Comparison of ENCODE assay signal across 8 cellular contexts in genomic region chr10:102633282-102633681, GRCh38. TPM values are rescaled to one million over a fixed set of nuclear protein-coding genes. Genes with fewer than 3 reads are reported as not detected.
A peak's percentile ranks its signal among the peaks of the same experiment; 100 is the strongest.
DNase-seq lines count a peak whose midpoint lies in the region; ATAC-seq, FAIRE-seq and TF ChIP-seq lines count a peak whose summit lies in the region.

No MANE protein-coding gene starts in this region.

- no peak overlapping the region for H2AFZ ChIP-seq in fibroblast of lung (ENCODE audit: low read length)

- H3K27ac ChIP-seq in fibroblast of lung (ENCODE audit: insufficient read depth, low read length) (peak overlapping the region; percentile 66), small intestine (ENCODE audit: low read depth in 1 of 2, low read length in 1 of 2) (peak overlapping the region in 1 of 2 donors; percentile 88), thyroid gland (peak overlapping the region in 1 of 3 donors; percentile 30)

- peaks cover 55% of the 10 kb centered on the region for H3K4me1 ChIP-seq in fibroblast of lung (ENCODE audit: control insufficient read depth, extremely low read depth, insufficient read depth, low read length)
- peaks cover 0 to 3% of the 10 kb centered on the region in 2 donors for H3K4me1 ChIP-seq in small intestine (ENCODE audit: control insufficient read depth in 2 of 2, insufficient read depth in 1 of 2, low read depth in 1 of 2, low read length in 1 of 2)
- H3K4me1 ChIP-seq in thyroid gland = peaks cover 8 to 36% of the 10 kb centered on the region in 2 donors

- 28 to 75% (median 47%) methylated on average over 6 of the region's 6 CpGs for WGBS in small intestine, 3 donors
- 36 to 45% methylated on average over 6 of the region's 6 CpGs for WGBS in thyroid gland, 2 donors

- DNase-seq in GF-D8 (lab: John Stamatoyannopoulos, UW) (peak; percentile 75), UCSD-AML1 (lab: John Stamatoyannopoulos, UW; ENCODE audit: unreplicated experiment) (peak; percentile 77), fibroblast of lung (ENCODE audit: low read depth in 2 of 2) (peak; percentile 57 to 77), sciatic nerve (ENCODE audit: low spot score) (peak; percentile 61), small intestine (no peak), thyroid gland (no peak)

- no peak for TF ChIP-seq CTCF in fibroblast of lung (conservative IDR thresholded peaks at IDR 0.05 in 1 of 2, IDR thresholded peaks at IDR 0.05 in 1 of 2; ENCODE audit: low read depth in 1 of 2, low read length in 2 of 2)
- TF ChIP-seq CTCF in thyroid gland (IDR thresholded peaks at IDR 0.05) = no peak

- no peak for TF ChIP-seq POLR2A in thyroid gland (IDR thresholded peaks at IDR 0.05)

- H3K4me2 ChIP-seq in fibroblast of lung (ENCODE audit: extremely low read depth, insufficient read depth, low read length) = peak overlapping the region; percentile 63

- H3K79me2 ChIP-seq in fibroblast of lung (ENCODE audit: control insufficient read depth, insufficient read depth, low read length) = no peaks in the 10 kb centered on the region

- H3K27me3 ChIP-seq in fibroblast of lung (ENCODE audit: control insufficient read depth, insufficient read depth, low read length) = no peaks in the 10 kb centered on the region
- no peaks in the 10 kb centered on the region for H3K27me3 ChIP-seq in small intestine (ENCODE audit: control insufficient read depth in 2 of 2, insufficient read depth in 2 of 2, low read length in 2 of 2)
- H3K27me3 ChIP-seq in thyroid gland = no peaks in the 10 kb centered on the region

- no peak for ATAC-seq in sciatic nerve
- ATAC-seq in GM19452 (IDR thresholded peaks at IDR 0.05; ENCODE audit: unreplicated experiment) = no peak
- no peak for ATAC-seq in GM18873 (IDR thresholded peaks at IDR 0.05; ENCODE audit: low FRiP score, unreplicated experiment)

- FAIRE-seq in small intestine (lab: Jason Lieb, UNC) = no peak

- no peaks in the 10 kb centered on the region for H3K9me3 ChIP-seq in fibroblast of lung (ENCODE audit: control insufficient read depth, insufficient read depth, low read depth, low read length)
- H3K9me3 ChIP-seq in small intestine (ENCODE audit: control insufficient read depth, low read depth) = no peaks in the 10 kb centered on the region
- H3K9me3 ChIP-seq in thyroid gland = no peaks in the 10 kb centered on the region

- H3K36me3 ChIP-seq in fibroblast of lung (ENCODE audit: control insufficient read depth, insufficient read depth, low read length) (peaks cover 2% of the 10 kb centered on the region), small intestine (ENCODE audit: control insufficient read depth in 2 of 2, insufficient read depth in 2 of 2, low read length in 2 of 2) (no peaks in the 10 kb centered on the region), thyroid gland (no peaks in the 10 kb centered on the region)

- H3K4me3 ChIP-seq in fibroblast of lung (replicated peaks in 1 of 4; ENCODE audit: control extremely low read depth in 1 of 4, insufficient read depth in 1 of 4, low read depth in 3 of 4, low read length in 4 of 4) (no peak overlapping the region), small intestine (ENCODE audit: low read depth in 1 of 2, low read length in 2 of 2) (no peak overlapping the region), thyroid gland (replicated peaks in 1 of 3) (no peak overlapping the region)

- H3K9ac ChIP-seq in fibroblast of lung (ENCODE audit: insufficient read depth, low read length) = no peak overlapping the region

- H4K20me1 ChIP-seq in fibroblast of lung (ENCODE audit: control insufficient read depth, extremely low read depth, insufficient read depth, low read length) = no peaks in the 10 kb centered on the region

- intact Hi-C loops in sciatic nerve (cut with DNase I) = no loop called here
- intact Hi-C loops in thyroid gland (cut with DNase I) = no loop called here

RNA-seq across cellular contexts. Expression of gene TRIM8, which starts 11.0 kb away (rescaled TPM):
- total RNA-seq in fibroblast of lung (80.9 and 143 TPM in 2 replicates), sciatic nerve (164 TPM), thyroid gland (100 to 1,000 TPM; 138 to 187 (median 162) TPM)
- polyA plus RNA-seq in fibroblast of lung (93.2 and 152 TPM in 2 replicates), small intestine (10 to 100 TPM; 38.1 to 65.1 (median 39.8) TPM)
- 166 and 220 TPM in 2 replicates for polyA plus RNA-seq in fibroblast of lung (2012)
- polyA minus RNA-seq in fibroblast of lung (ENCODE audit: low replicate concordance) = 118 and 164 TPM in 2 replicates

Comparison
In these comparisons a context has a peak if more than half of its experiments do, and no peak if none do; other contexts are left out.
1. DNase-seq: peak in GF-D8 (single experiment), UCSD-AML1 (single experiment), fibroblast of lung (2 of 2) and sciatic nerve (single experiment); none in small intestine (single experiment) and thyroid gland (0 of 2).